In the genomic region with DNA sequence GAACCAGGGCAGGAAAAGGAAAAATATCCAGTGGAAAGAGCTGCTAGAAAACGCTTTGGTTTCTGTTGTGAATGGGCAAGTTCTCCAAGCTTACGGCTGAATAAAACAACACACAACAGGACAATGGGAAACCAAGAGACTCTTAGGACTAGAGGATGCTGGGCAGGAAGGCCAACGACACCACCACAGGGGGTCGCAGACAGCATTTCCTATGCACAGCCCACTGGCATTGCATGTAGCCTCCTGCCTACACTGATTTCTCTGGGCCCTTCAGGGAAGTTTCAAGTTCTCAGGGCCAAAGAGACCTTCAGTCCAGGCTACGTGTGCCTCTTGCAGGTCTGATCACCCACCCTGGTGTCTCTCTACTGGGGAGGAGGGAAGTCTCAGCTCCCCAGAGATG, we compare ENCODE assay signal across 22 cellular contexts.
"Had no signal": no experiment of that assay in that cellular context is flagged by ENCODE, and none has a peak within 500 bp of the region (broad histone marks: within the 10 kb centered on the region; RNA-seq: fewer than 3 reads in every experiment).

No MANE protein-coding gene starts in this region.

- H3K36me3 ChIP-seq: esophagus squamous epithelium, gastroesophageal sphincter, ovary, right atrium auricular region, sigmoid colon, stomach, thoracic aorta, transverse colon had no signal

- H3K9me3 Mint-ChIP-seq: naive thymus-derived CD8-positive, alpha-beta T cell had no signal

- H3K4me3 ChIP-seq: esophagus squamous epithelium, gastroesophageal sphincter, lung, ovary, right atrium auricular region, sigmoid colon, skin epidermis, stomach, thoracic aorta, transverse colon had no signal

- DNase-seq: effector memory CD4-positive, alpha-beta T cell; esophagus squamous epithelium; foreskin fibroblast; glutamatergic neuron; left colon; left ventricle myocardium superior; mesenchymal stem cell; naive thymus-derived CD8-positive, alpha-beta T cell; nucleus accumbens; ovary; sigmoid colon; stimulated activated CD4-positive, alpha-beta T cell treated with anti-CD3 and anti-CD28 coated beads, Interleukin-2, amount 100 ng/mL, for 24 hours; stimulated activated CD4-positive, alpha-beta T cell treated with anti-CD3 and anti-CD28 coated beads, Interleukin-4, amount 100 ng/mL, for 4 hours; stimulated activated naive CD4-positive, alpha-beta T cell; stomach; substantia nigra; transverse colon had no signal

- H3K4me3 Mint-ChIP-seq: naive thymus-derived CD8-positive, alpha-beta T cell had no signal

- H3K4me1 Mint-ChIP-seq: naive thymus-derived CD8-positive, alpha-beta T cell had no signal

- H3K4me1 ChIP-seq: esophagus squamous epithelium, gastroesophageal sphincter, right atrium auricular region, sigmoid colon, stomach, transverse colon had no signal

- H3K36me3 Mint-ChIP-seq: naive thymus-derived CD8-positive, alpha-beta T cell had no signal

- H3K9me3 ChIP-seq: esophagus squamous epithelium, gastroesophageal sphincter, ovary, right atrium auricular region, sigmoid colon, stomach, thoracic aorta, transverse colon had no signal

- ATAC-seq: gastroesophageal sphincter; left colon; left ventricle myocardium superior; naive thymus-derived CD8-positive, alpha-beta T cell had no signal

- H3K27ac Mint-ChIP-seq: naive thymus-derived CD8-positive, alpha-beta T cell had no signal

- H3K27me3 ChIP-seq: esophagus squamous epithelium, ovary, right atrium auricular region, sigmoid colon, transverse colon had no signal

- H3K27ac ChIP-seq: esophagus squamous epithelium, gastroesophageal sphincter, ovary, right atrium auricular region, sigmoid colon, skin epidermis, stomach, thoracic aorta, transverse colon had no signal
